1 cellular context compared by ENCODE assay signal in genomic region chr2:41922177-41922576, GRCh38.
TF ChIP-seq lines count a peak whose summit lies in the region.

No MANE protein-coding gene starts in this region.

TF ChIP-seq in K562, 482 proteins besides CTCF, POLR2A, EP300 and RAD21 (continued from another document):
- no peak for TF ChIP-seq ARID4B (CRISPR knock-in tag; IDR thresholded peaks at IDR 0.05)
- peak in 1 of 3 experiments; percentile 63; a peak in 1 of 6 replicates for TF ChIP-seq ZBTB11 (CRISPR knock-in tag; IDR thresholded peaks at IDR 0.05)
- peak; percentile 83 for TF ChIP-seq HES1 (IDR thresholded peaks at IDR 0.05; ENCODE audit: low read depth)
- TF ChIP-seq ZNF124 (CRISPR knock-in tag; IDR thresholded peaks at IDR 0.05): no peak
- TF ChIP-seq NCOA1 (IDR thresholded peaks at IDR 0.05; ENCODE audit: low read depth): peak; percentile 48; the same call in 1 of the 2 replicates
- TF ChIP-seq PKNOX1 (IDR thresholded peaks at IDR 0.05): peak; percentile 50; the same call in 1 of the 2 replicates
- TF ChIP-seq NFE2L1 (tag; IDR thresholded peaks at IDR 0.05; ENCODE audit: borderline replicate concordance, low read depth): peak; percentile 29; the same call in 1 of the 2 replicates
- peak; percentile 76 for TF ChIP-seq ATF3 (IDR thresholded peaks at IDR 0.05)
- peak; percentile 58; the same call in 1 of the 2 replicates for TF ChIP-seq ATF3 (CRISPR knock-in tag; conservative IDR thresholded peaks at IDR 0.05)
- TF ChIP-seq ATF1 (CRISPR knock-in tag; IDR thresholded peaks at IDR 0.05): no peak
- peak; percentile 40; the same call in 1 of the 2 replicates for TF ChIP-seq ATF1 (tag; IDR thresholded peaks at IDR 0.05)
- TF ChIP-seq ZNF589 (CRISPR knock-in tag; IDR thresholded peaks at IDR 0.05; ENCODE audit: low read depth): peak; percentile 64; the same call in 1 of the 2 replicates
- TF ChIP-seq CBFA2T3 (IDR thresholded peaks at IDR 0.05): peak; percentile 95
- peak; percentile 80 for TF ChIP-seq DPF2 (IDR thresholded peaks at IDR 0.05)
- peak; percentile 79 for TF ChIP-seq STAT5A (IDR thresholded peaks at IDR 0.05; ENCODE audit: borderline replicate concordance, low read length)
- TF ChIP-seq SMARCC2 (IDR thresholded peaks at IDR 0.05; ENCODE audit: low read depth): peak; percentile 29; the same call in 1 of the 2 replicates
- TF ChIP-seq ZNF280A (IDR thresholded peaks at IDR 0.05; ENCODE audit: low read depth, partially characterized antibody): no peak
- TF ChIP-seq SMAD4 (CRISPR knock-in tag; conservative IDR thresholded peaks at IDR 0.05): peak; percentile 92
- TF ChIP-seq CCNT2 (IDR thresholded peaks at IDR 0.05; ENCODE audit: borderline replicate concordance, extremely low read depth, insufficient read length, low read depth, low read length): peak; percentile 69
- no peak for TF ChIP-seq SAFB2 (IDR thresholded peaks at IDR 0.05; ENCODE audit: borderline replicate concordance, low read depth, low read length, severe bottlenecking)
- TF ChIP-seq MTA2 (IDR thresholded peaks at IDR 0.05; ENCODE audit: low read depth): peak; percentile 81
- peak; percentile 78; the same call in 1 of the 2 replicates for TF ChIP-seq DMBX1 (CRISPR knock-in tag; IDR thresholded peaks at IDR 0.05; ENCODE audit: borderline replicate concordance)
- TF ChIP-seq SOX6 (IDR thresholded peaks at IDR 0.05): peak; percentile 96
- no peak for TF ChIP-seq ZNF592 (IDR thresholded peaks at IDR 0.05)
